11 cellular contexts compared by ENCODE assay signal in the genomic region with DNA sequence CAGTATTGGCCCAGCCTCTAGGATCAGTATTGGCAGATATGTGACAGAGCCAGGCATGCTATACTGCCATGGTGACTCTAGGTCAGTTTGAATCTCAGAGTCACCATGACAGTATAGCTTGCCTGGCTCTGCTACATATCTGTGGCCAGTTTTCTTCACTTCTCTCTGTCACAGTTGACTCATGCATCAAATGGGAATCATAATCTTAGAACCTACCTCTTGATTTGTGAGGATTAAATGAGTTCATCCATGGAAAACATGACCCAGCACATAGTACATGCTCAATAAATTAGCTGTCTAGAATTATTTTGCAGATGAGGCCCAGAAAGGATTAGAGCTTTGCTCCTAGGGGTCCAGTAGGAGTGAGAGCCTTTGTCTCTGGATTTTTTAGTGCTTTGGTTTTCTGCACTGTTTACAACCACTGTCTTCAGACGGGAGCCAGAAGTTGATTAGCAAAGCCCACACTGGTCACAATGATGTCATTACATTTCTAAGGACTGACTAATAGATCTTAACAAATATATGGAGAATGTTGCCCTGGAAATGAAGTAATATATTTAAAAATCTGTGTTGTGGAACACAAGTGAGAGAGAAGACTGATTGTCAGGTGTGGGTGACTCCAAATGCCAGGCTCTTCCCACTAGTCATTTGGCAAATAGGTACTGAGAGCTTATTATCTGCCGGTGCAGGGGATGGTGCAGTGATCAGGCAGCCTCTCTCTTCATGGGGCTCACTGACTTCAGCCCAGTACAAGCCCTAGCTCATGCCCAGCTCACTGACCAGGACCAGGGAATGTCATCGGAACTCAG.
DNase-seq lines count a peak whose midpoint lies in the region; TF ChIP-seq lines count a peak whose summit lies in the region.
"Had no signal": no experiment of that assay in that cellular context is flagged by ENCODE, and none has a peak within 500 bp of the region (broad histone marks: within the 10 kb centered on the region; RNA-seq: fewer than 3 reads in every experiment).

No MANE protein-coding gene starts in this region.

- DNase-seq in AG04450 (ENCODE audit: low read depth, low spot score): peak; percentile 94
- peak; percentile 91 for DNase-seq in NCI-H460 (ENCODE audit: extremely low read depth, low read depth)
- DNase-seq in endodermal cell: peak; percentile 17
- DNase-seq in mesothelial cell of epicardium (ENCODE audit: low spot score in 2 of 2, unreplicated experiment in 2 of 2): peak in 1 of 2 experiments; percentile 2
- no peak for DNase-seq in GM10248 (ENCODE audit: extremely low spot score)
- no peak for DNase-seq in HuH-7 (ENCODE audit: low spot score)
- DNase-seq in NCI-H1092 treated with DMSO at 0.1 percent for 48 hours (lab: John Stamatoyannopoulos, UW): no peak
- no peak for DNase-seq in erythroblast (lab: John Stamatoyannopoulos, UW)
- DNase-seq: activated B cell treated with CpG ODN at 0.5 μM for 24 hours, cerebellar nuclear complex had no signal

- H3K36me3 Mint-ChIP-seq in endodermal cell (ENCODE audit: low read depth) (no peaks in the 10 kb centered on the region), mesothelial cell of epicardium (no peaks in the 10 kb centered on the region)

- H3K27ac Mint-ChIP-seq in endodermal cell (no peak overlapping the region), mesothelial cell of epicardium (peak overlapping the region; percentile 56)
- H3K27ac Mint-ChIP-seq: activated B cell treated with CpG ODN at 0.5 μM for 24 hours had no signal

- H3K9me3 Mint-ChIP-seq in endodermal cell (no peaks in the 10 kb centered on the region), mesothelial cell of epicardium (peaks cover 3% of the 10 kb centered on the region)
- H3K9me3 Mint-ChIP-seq: activated B cell treated with CpG ODN at 0.5 μM for 24 hours had no signal

- H3K4me1 Mint-ChIP-seq in endodermal cell (peaks cover 2% of the 10 kb centered on the region), mesothelial cell of epicardium (peaks cover 5% of the 10 kb centered on the region)
- H3K4me1 Mint-ChIP-seq: activated B cell treated with CpG ODN at 0.5 μM for 24 hours, CD14-positive monocyte had no signal

- CTCF ChIA-PET in AG04450 (lab: Charles Lee) (interaction anchor here (0.7 to 4.1 kb wide), 6 partner anchors 19 to 171 kb away, joined by 3 to 18 read pairs (median 4); no protein-coding TSS in a partner anchor), GM10248 (lab: Yijun Ruan, JAX) (no interaction called here)

- H3K9me3 ChIP-seq in AG04450 (ENCODE audit: control insufficient read depth, insufficient read depth, low read length): peaks cover 9% of the 10 kb centered on the region
- H3K9me3 ChIP-seq in endodermal cell (ENCODE audit: control insufficient read depth, low read length): no peaks in the 10 kb centered on the region

- H3K27me3 ChIP-seq in AG04450 (ENCODE audit: control insufficient read depth, insufficient read depth, low read length) (no peaks in the 10 kb centered on the region), endodermal cell (ENCODE audit: control insufficient read depth, insufficient read depth, low read length, poor library complexity, severe bottlenecking) (no peaks in the 10 kb centered on the region)

- POLR2A ChIA-PET in AG04450 (lab: Yijun Ruan, JAX) (interaction anchor here (0.6 to 2.7 kb wide), 6 partner anchors 10 to 129 kb away, joined by 3 to 26 read pairs (median 6); a partner anchor contains a TSS), GM10248 (lab: Yijun Ruan, JAX) (no interaction called here)

- H3K9ac ChIP-seq in endodermal cell (ENCODE audit: extremely low read depth, low read length, poor library complexity, severe bottlenecking): no peak overlapping the region

- H3K4me3 ChIP-seq in AG04450 (ENCODE audit: low read depth, low read length) (no peak overlapping the region), endodermal cell (ENCODE audit: low read length) (no peak overlapping the region)

- WGBS in endodermal cell (ENCODE audit: insufficient coverage in 1 of 2, insufficient read length in 1 of 2), 2 experiments: 91 to 94% methylated on average over 2 to 3 of the region's 3 CpGs

- TF ChIP-seq POLR2A in erythroblast (IDR thresholded peaks at IDR 0.05; ENCODE audit: low read length): no peak

- no peaks in the 10 kb centered on the region for H3K4me1 ChIP-seq in endodermal cell (ENCODE audit: control insufficient read depth, insufficient read depth, low read length)

- H3K27ac ChIP-seq in AG04450 (ENCODE audit: low read depth, low read length): peak overlapping the region; percentile 99
- no peak overlapping the region for H3K27ac ChIP-seq in endodermal cell (ENCODE audit: low read depth, low read length)

- TF ChIP-seq CTCF in AG04450 (IDR thresholded peaks at IDR 0.05; ENCODE audit: low read depth, low read length) (no peak), endodermal cell (conservative IDR thresholded peaks at IDR 0.05) (no peak), mesothelial cell of epicardium (IDR thresholded peaks at IDR 0.05; ENCODE audit: unreplicated experiment) (no peak), GM10248 (IDR thresholded peaks at IDR 0.05; ENCODE audit: control extremely low read depth, extremely low read depth, low read depth, missing control alignments) (no peak)

- H3K36me3 ChIP-seq in endodermal cell (ENCODE audit: control insufficient read depth, insufficient read depth, low read length): no peaks in the 10 kb centered on the region

- H3K4me3 Mint-ChIP-seq in endodermal cell: no peak overlapping the region
- H3K4me3 Mint-ChIP-seq in mesothelial cell of epicardium: no peak overlapping the region
- H3K4me3 Mint-ChIP-seq: activated B cell treated with CpG ODN at 0.5 μM for 24 hours, CD14-positive monocyte had no signal

- H3K27me3 Mint-ChIP-seq in endodermal cell (ENCODE audit: insufficient read depth) (peaks cover 17% of the 10 kb centered on the region), mesothelial cell of epicardium (ENCODE audit: low read depth) (no peaks in the 10 kb centered on the region)
- H3K27me3 Mint-ChIP-seq: activated B cell treated with CpG ODN at 0.5 μM for 24 hours had no signal

Comparison
In these comparisons a context has a peak if more than half of its experiments do, and no peak if none do; other contexts are left out.
1. DNase-seq: peak in AG04450 (single experiment), NCI-H460 (single experiment) and endodermal cell (single experiment); none in GM10248 (single experiment), HuH-7 (single experiment), NCI-H1092 treated with DMSO at 0.1 percent for 48 hours (single experiment) and erythroblast (0 of 2).